ENCODE assay signal across 5 cellular contexts in genomic region chr19:48501961-48502719, GRCh38. TPM values are rescaled to one million over a fixed set of nuclear protein-coding genes. Genes with fewer than 3 reads are reported as not detected.
A peak's percentile ranks its signal among the peaks of the same experiment; 100 is the strongest.
DNase-seq lines count a peak whose midpoint lies in the region; ATAC-seq and TF ChIP-seq lines count a peak whose summit lies in the region.

No MANE protein-coding gene starts in this region.

- peak; percentile 86 for DNase-seq in HuH-7 (ENCODE audit: low spot score)
- peak; percentile 76 to 99 for DNase-seq in T47D (ENCODE audit: low read depth in 1 of 2, low spot score in 1 of 2)
- DNase-seq in omental fat pad (ENCODE audit: low spot score) = peak; percentile 42
- DNase-seq in cerebellar nuclear complex (lab: John Stamatoyannopoulos, UW) = no peak

- TF ChIP-seq CTCF in omental fat pad (IDR thresholded peaks at IDR 0.05) = no peak

- in situ Hi-C loops in T47D (cut with HindIII; ENCODE audit: low pct_unique_long_range_greater_than_20kb, low sequenced_read_pairs) = no loop called here

- 0 out of 2 replicates have a peak, but pooled peaks have one; percentile 31 for TF ChIP-seq POLR2A in Raji (IDR thresholded peaks at IDR 0.05; ENCODE audit: insufficient read depth, low read depth, low read length)

- peak; percentile 61 for ATAC-seq in omental fat pad (ENCODE audit: low FRiP score)

RNA-seq across cellular contexts. Expression of gene LMTK3, which starts 9.5 kb away (rescaled TPM):
- under 1 TPM; 0.12 to 0.47 (median 0.39) TPM for total RNA-seq in omental fat pad

RNA-seq across cellular contexts. Expression of gene CYTH2, which starts 33.0 kb away (rescaled TPM):
- total RNA-seq in omental fat pad = 10 to 100 TPM; 19.2 to 49.7 (median 26.8) TPM

RNA-seq across cellular contexts. Expression of gene KCNJ14, which starts 46.8 kb away (rescaled TPM):
- 1 to 10 TPM in 2 of 4 donors, under 1 TPM in 2; 0.56 to 2.2 (median 1.1) TPM for total RNA-seq in omental fat pad

RNA-seq across cellular contexts. Expression of gene SULT2B1, which starts 49.8 kb away (rescaled TPM):
- total RNA-seq in omental fat pad = not detected

RNA-seq across cellular contexts. Expression of gene GRWD1, which starts 56.4 kb away (rescaled TPM):
- 10 to 100 TPM; 19.5 to 90.5 (median 31.5) TPM for total RNA-seq in omental fat pad

Comparison
In these comparisons a context has a peak if more than half of its experiments do, and no peak if none do; other contexts are left out.
1. DNase-seq: peak in HuH-7 (single experiment), T47D (2 of 2) and omental fat pad (single experiment); none in cerebellar nuclear complex (0 of 2).